Comparison of ENCODE assay signal across 12 cellular contexts in the genomic region with DNA sequence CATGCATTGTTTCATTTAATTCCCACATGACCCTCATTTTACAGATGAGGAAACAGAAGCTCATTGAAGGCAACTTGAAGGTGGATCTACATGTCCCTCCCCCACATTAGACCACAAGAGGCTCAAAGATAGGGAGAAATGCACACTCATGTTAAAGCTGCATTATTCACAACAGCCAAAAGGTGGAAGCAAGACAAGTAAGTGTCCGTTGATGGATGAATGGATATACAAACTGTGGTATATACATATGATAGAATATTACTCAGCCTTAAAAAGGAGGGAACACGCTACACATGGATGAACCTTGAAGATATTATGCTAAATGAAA.
A peak's percentile ranks its signal among the peaks of the same experiment; 100 is the strongest.
DNase-seq lines count a peak whose midpoint lies in the region; ATAC-seq and TF ChIP-seq lines count a peak whose summit lies in the region.
"Had no signal": no experiment of that assay in that cellular context is flagged by ENCODE, and none has a peak within 500 bp of the region (broad histone marks: within the 10 kb centered on the region; RNA-seq: fewer than 3 reads in every experiment).

No MANE protein-coding gene starts in this region.

- peak overlapping the region; percentile 26; the same call in 1 of the 2 replicates for H3K27ac ChIP-seq in Panc1 (ENCODE audit: low read length)
- peak overlapping the region; percentile 60 for H3K27ac ChIP-seq in colonic mucosa
- peak overlapping the region; percentile 54 for H3K27ac ChIP-seq in neutrophil

- no peaks in the 10 kb centered on the region for H3K27me3 ChIP-seq in Panc1 (ENCODE audit: control insufficient read depth, insufficient read depth, low read length)
- no peaks in the 10 kb centered on the region for H3K27me3 ChIP-seq in colonic mucosa
- H3K27me3 ChIP-seq in neutrophil = peaks cover 22% of the 10 kb centered on the region
- H3K27me3 ChIP-seq: thyroid gland had no signal

- H3K4me1 Mint-ChIP-seq in HFFc6 (ENCODE audit: low read depth) = peaks cover 33% of the 10 kb centered on the region

- in situ Hi-C loops in Panc1 (cut with HindIII; ENCODE audit: low pct_unique_long_range_greater_than_20kb, low sequenced_read_pairs) = no loop called here

- H3K36me3 ChIP-seq in Panc1 (ENCODE audit: control insufficient read depth, insufficient read depth, low read length) (no peaks in the 10 kb centered on the region), colonic mucosa (no peaks in the 10 kb centered on the region), neutrophil (no peaks in the 10 kb centered on the region)
- H3K36me3 ChIP-seq: thyroid gland had no signal

- TF ChIP-seq CTCF in HFFc6 (IDR thresholded peaks at IDR 0.05) (no peak), Panc1 (IDR thresholded peaks at IDR 0.05) (no peak), colonic mucosa (IDR thresholded peaks at IDR 0.05) (no peak), neutrophil (IDR thresholded peaks at IDR 0.05) (no peak)

- no peaks in the 10 kb centered on the region for H3K9me3 Mint-ChIP-seq in HFFc6
- H3K9me3 Mint-ChIP-seq: activated naive CD8-positive, alpha-beta T cell treated with anti-CD3 and anti-CD28 coated beads, Interleukin-2, amount 50 U/mL, for 24 hours; dendritic cell treated with granulocyte-macrophage colony-stimulating factor and Interleukin-4, amounts not matched to agents 40 ng/mL and 50 ng/mL, for 4 days had no signal

- no peaks in the 10 kb centered on the region for H3K36me3 Mint-ChIP-seq in HFFc6 (ENCODE audit: low read depth)

- CTCF ChIA-PET in Panc1 (lab: Charles Lee) = no interaction called here

- intact Hi-C loops in Panc1 (cut with micrococcal nuclease; ENCODE audit: unreplicated experiment) (no loop called here), colonic mucosa (cut with DNase I) (no loop called here), head of caudate nucleus (cut with DNase I) (no loop called here)

- H3K9me3 ChIP-seq in Panc1 (ENCODE audit: control insufficient read depth, insufficient read depth, low read depth, low read length) (no peaks in the 10 kb centered on the region), colonic mucosa (no peaks in the 10 kb centered on the region), neutrophil (no peaks in the 10 kb centered on the region)
- H3K9me3 ChIP-seq: thyroid gland had no signal

- no TSS peak for BruUV-seq in Panc1 (replicated peaks; lab: Mats Ljungman, UMichigan)

- H3K4me3 ChIP-seq in Panc1 (ENCODE audit: low read depth in 2 of 2, low read length in 2 of 2) = no peak overlapping the region
- H3K4me3 ChIP-seq in colonic mucosa = no peak overlapping the region
- H3K4me3 ChIP-seq in neutrophil (ENCODE audit: low read depth in 1 of 2, low read length in 1 of 2) = no peak overlapping the region
- H3K4me3 ChIP-seq: skin epidermis, thyroid gland had no signal

- H3K9ac ChIP-seq in colonic mucosa (ENCODE audit: low read depth in 2 of 2, low read length in 2 of 2) = no peak overlapping the region

- POLR2A ChIA-PET in Panc1 (lab: Charles Lee) = no interaction called here

- H3K4me1 ChIP-seq in Panc1 (ENCODE audit: control insufficient read depth, insufficient read depth, low read length) (peaks cover 3% of the 10 kb centered on the region; the same call in 1 of the 2 replicates), colonic mucosa (peaks cover 19% of the 10 kb centered on the region), neutrophil (ENCODE audit: control insufficient read depth in 1 of 2, insufficient read depth in 1 of 2, low read depth in 1 of 2, low read length in 1 of 2) (peaks cover 24% of the 10 kb centered on the region in 2 experiments)

- DNase-seq in HFFc6 (no peak), Panc1 (ENCODE audit: low read depth, low spot score) (no peak), colonic mucosa (no peak), head of caudate nucleus (no peak), NCI-H1105 treated with DMSO at 0.1 percent for 48 hours (lab: John Stamatoyannopoulos, UW) (no peak)
- DNase-seq: activated CD8-positive, alpha-beta memory T cell treated with anti-CD3 and anti-CD28 coated beads, Interleukin-2, amount 50 U/mL, for 4 hours; activated naive CD8-positive, alpha-beta T cell treated with anti-CD3 and anti-CD28 coated beads, Interleukin-2, amount 50 U/mL, for 24 hours had no signal

- H3K27me3 Mint-ChIP-seq in HFFc6 (ENCODE audit: insufficient read depth) = no peaks in the 10 kb centered on the region; the same call in 1 of the 2 replicates
- H3K27me3 Mint-ChIP-seq: activated naive CD8-positive, alpha-beta T cell treated with anti-CD3 and anti-CD28 coated beads, Interleukin-2, amount 50 U/mL, for 24 hours had no signal

- no peak for ATAC-seq in Panc1
- no peak for ATAC-seq in esophagus mucosa
- ATAC-seq: activated naive CD8-positive, alpha-beta T cell treated with anti-CD3 and anti-CD28 coated beads, Interleukin-2, amount 50 U/mL, for 24 hours had no signal

- H3K27ac Mint-ChIP-seq in HFFc6 = peak overlapping the region; percentile 80; the same call in 1 of the 2 replicates
- H3K27ac Mint-ChIP-seq: activated naive CD8-positive, alpha-beta T cell treated with anti-CD3 and anti-CD28 coated beads, Interleukin-2, amount 50 U/mL, for 24 hours; dendritic cell treated with granulocyte-macrophage colony-stimulating factor and Interleukin-4, amounts not matched to agents 40 ng/mL and 50 ng/mL, for 4 days had no signal

- H3K4me3 Mint-ChIP-seq in HFFc6 = no peak overlapping the region
- H3K4me3 Mint-ChIP-seq: activated naive CD8-positive, alpha-beta T cell treated with anti-CD3 and anti-CD28 coated beads, Interleukin-2, amount 50 U/mL, for 24 hours; dendritic cell treated with granulocyte-macrophage colony-stimulating factor and Interleukin-4, amounts not matched to agents 40 ng/mL and 50 ng/mL, for 4 days had no signal
